In the genomic region with DNA sequence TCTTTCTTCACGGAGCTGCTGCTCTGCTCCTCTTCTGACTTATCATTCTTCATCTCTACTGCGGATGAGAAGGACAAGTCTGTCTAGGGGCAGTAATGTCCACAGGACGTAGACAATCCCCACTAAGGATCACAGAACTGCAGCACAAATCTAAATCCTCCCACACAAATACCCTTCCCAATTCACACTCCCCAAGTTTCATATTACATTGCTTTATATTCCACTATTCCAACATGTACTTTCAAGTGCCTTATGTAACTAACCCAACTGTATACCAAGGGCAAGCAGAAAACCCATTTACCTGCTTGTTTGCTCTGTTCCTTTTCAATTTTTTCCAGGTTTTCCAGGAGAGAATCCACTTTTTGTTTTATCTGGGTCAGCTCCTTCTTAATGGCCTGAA, we compare ENCODE assay signal across 32 cellular contexts. TPM values are rescaled to one million over a fixed set of nuclear protein-coding genes. Genes with fewer than 3 reads are reported as not detected.
DNase-seq lines count a peak whose midpoint lies in the region; ATAC-seq and TF ChIP-seq lines count a peak whose summit lies in the region.
"Had no signal": no experiment of that assay in that cellular context is flagged by ENCODE, and none has a peak within 500 bp of the region (broad histone marks: within the 10 kb centered on the region; RNA-seq: fewer than 3 reads in every experiment).

No MANE protein-coding gene starts in this region.

- no peaks in the 10 kb centered on the region for H3K9me3 ChIP-seq in breast epithelium
- H3K9me3 ChIP-seq in vagina, result no peaks in the 10 kb centered on the region
- H3K9me3 ChIP-seq: ascending aorta, lower lobe of right lung had no signal

- POLR2A ChIA-PET in MCF 10A (lab: Yijun Ruan, JAX) (interaction anchor here (0.7 to 1.1 kb wide), 2 partner anchors 43 to 46 kb away, joined by 3 read pairs; no protein-coding TSS in a partner anchor), activated B cell treated with CpG ODN at 0.5 μM for 24 hours (lab: Charles Lee) (no interaction called here)

- H3K4me1 ChIP-seq in breast epithelium (no peaks in the 10 kb centered on the region), vagina (peaks cover 49% of the 10 kb centered on the region)

- intact Hi-C loops in MCF 10A (cut with micrococcal nuclease) (no loop called here), breast epithelium (cut with DNase I; ENCODE audit: low total_unique reads) (no loop called here), activated B cell treated with CpG ODN at 0.5 μM for 24 hours (cut with micrococcal nuclease) (loop anchor here (10.0 kb wide), 1 partner anchor 53 kb away; the partner anchor contains the start of gene HNRNPC), vagina (cut with DNase I) (no loop called here)

- BruUV-seq in MCF 10A (replicated peaks; lab: Mats Ljungman, UMichigan), result no TSS peak

- H3K27me3 ChIP-seq in breast epithelium (no peaks in the 10 kb centered on the region), vagina (no peaks in the 10 kb centered on the region)
- H3K27me3 ChIP-seq: ascending aorta had no signal

- TF ChIP-seq CTCF in MCF 10A (IDR thresholded peaks at IDR 0.05; ENCODE audit: unreplicated experiment), result no peak
- TF ChIP-seq CTCF in breast epithelium (IDR thresholded peaks at IDR 0.05), result no peak
- TF ChIP-seq CTCF in activated B cell treated with CpG ODN at 0.5 μM for 24 hours (IDR thresholded peaks at IDR 0.05), result no peak
- TF ChIP-seq CTCF in vagina (IDR thresholded peaks at IDR 0.05), result no peak

- no peak for DNase-seq in MCF 10A (ENCODE audit: unreplicated experiment)
- DNase-seq in breast epithelium (ENCODE audit: low spot score in 2 of 2), result no peak
- no peak for DNase-seq in activated B cell treated with CpG ODN at 0.5 μM for 24 hours
- DNase-seq in immature natural killer cell, result no peak
- no peak for DNase-seq in stimulated activated naive CD8-positive, alpha-beta T cell treated with anti-CD3 and anti-CD28 coated beads, Interleukin-15, amount 100 ng/mL, for 72 hours
- DNase-seq in vagina (ENCODE audit: extremely low spot score in 2 of 2), result no peak
- no peak for DNase-seq in cerebellar cortex (ENCODE audit: low spot score)
- DNase-seq: ACHN; activated CD4-positive, alpha-beta T cell treated with anti-CD3 and anti-CD28 coated beads, Interleukin-2, amount 10 ng/mL, durations not matched to agents 24 days and 14 days; activated CD8-positive, alpha-beta memory T cell treated with anti-CD3 and anti-CD28 coated beads, Interleukin-2, amount 50 U/mL, for 48 hours; activated gamma-delta T cell treated with Interleukin-2 at 50 U/mL for 16 hours; central memory CD4-positive, alpha-beta T cell; EL; kidney glomerular epithelial cell; lower lobe of right lung; NCI-H1105; NCI-H2029 treated with DMSO at 0.1 percent for 48 hours; NCI-H345; NCI-H774; nucleus accumbens; RPMI8226 had no signal

- H3K4me1 Mint-ChIP-seq in MCF 10A (ENCODE audit: insufficient read depth, unreplicated experiment), result peaks cover 17% of the 10 kb centered on the region
- peaks cover 35% of the 10 kb centered on the region for H3K4me1 Mint-ChIP-seq in activated B cell treated with CpG ODN at 0.5 μM for 24 hours
- H3K4me1 Mint-ChIP-seq in immature natural killer cell, result peaks cover 54 to 81% of the 10 kb centered on the region in 2 donors
- H3K4me1 Mint-ChIP-seq in stimulated activated naive CD8-positive, alpha-beta T cell treated with anti-CD3 and anti-CD28 coated beads, Interleukin-15, amount 100 ng/mL, for 72 hours, result peaks cover 66% of the 10 kb centered on the region

- H3K4me3 ChIP-seq in breast epithelium, result no peak overlapping the region
- no peak overlapping the region for H3K4me3 ChIP-seq in vagina
- H3K4me3 ChIP-seq: ascending aorta, lower lobe of right lung, skin epidermis had no signal

- ATAC-seq in activated B cell treated with CpG ODN at 0.5 μM for 24 hours (ENCODE audit: low read depth) (no peak), GM19452 (IDR thresholded peaks at IDR 0.05; ENCODE audit: unreplicated experiment) (no peak)
- ATAC-seq in stimulated activated naive CD8-positive, alpha-beta T cell treated with anti-CD3 and anti-CD28 coated beads, Interleukin-15, amount 100 ng/mL, for 72 hours, result no peak
- ATAC-seq: lower lobe of right lung had no signal

- H3K9me3 Mint-ChIP-seq in MCF 10A (ENCODE audit: unreplicated experiment), result no peaks in the 10 kb centered on the region
- H3K9me3 Mint-ChIP-seq in activated B cell treated with CpG ODN at 0.5 μM for 24 hours, result no peaks in the 10 kb centered on the region
- H3K9me3 Mint-ChIP-seq in immature natural killer cell, result no peaks in the 10 kb centered on the region
- H3K9me3 Mint-ChIP-seq in stimulated activated naive CD8-positive, alpha-beta T cell treated with anti-CD3 and anti-CD28 coated beads, Interleukin-15, amount 100 ng/mL, for 72 hours, result no peaks in the 10 kb centered on the region
- H3K9me3 Mint-ChIP-seq: activated CD4-positive, alpha-beta T cell treated with anti-CD3 and anti-CD28 coated beads, Interleukin-2, amount 10 ng/mL, durations not matched to agents 24 days and 14 days; IgD-negative memory B cell; T-helper 1 cell treated with Interleukin-12 subunit alpha and Interleukin-12 subunit beta and Interleukin-4 antibody, amounts not matched to agents 30 μg/mL and 1 μg/mL, for 36 hours had no signal

- H3K27ac Mint-ChIP-seq in MCF 10A (ENCODE audit: low read depth, unreplicated experiment) (peak overlapping the region; percentile 43), activated B cell treated with CpG ODN at 0.5 μM for 24 hours (peak overlapping the region; percentile 54), immature natural killer cell (peak overlapping the region in 5 of 6 donors; percentile 17 to 73 (median 55))
- H3K27ac Mint-ChIP-seq in stimulated activated naive CD8-positive, alpha-beta T cell treated with anti-CD3 and anti-CD28 coated beads, Interleukin-15, amount 100 ng/mL, for 72 hours, result peak overlapping the region; percentile 31 to 76
- H3K27ac Mint-ChIP-seq: activated CD4-positive, alpha-beta T cell treated with anti-CD3 and anti-CD28 coated beads, Interleukin-2, amount 10 ng/mL, durations not matched to agents 24 days and 14 days; T-helper 1 cell treated with Interleukin-12 subunit alpha and Interleukin-12 subunit beta and Interleukin-4 antibody, amounts not matched to agents 30 μg/mL and 1 μg/mL, for 36 hours had no signal

- H3K4me3 Mint-ChIP-seq in MCF 10A (ENCODE audit: unreplicated experiment) (no peak overlapping the region), activated B cell treated with CpG ODN at 0.5 μM for 24 hours (no peak overlapping the region), immature natural killer cell (no peak overlapping the region)
- no peak overlapping the region for H3K4me3 Mint-ChIP-seq in stimulated activated naive CD8-positive, alpha-beta T cell treated with anti-CD3 and anti-CD28 coated beads, Interleukin-15, amount 100 ng/mL, for 72 hours
- H3K4me3 Mint-ChIP-seq: activated CD4-positive, alpha-beta T cell treated with anti-CD3 and anti-CD28 coated beads, Interleukin-2, amount 10 ng/mL, durations not matched to agents 24 days and 14 days; IgD-negative memory B cell; T-helper 1 cell treated with Interleukin-12 subunit alpha and Interleukin-12 subunit beta and Interleukin-4 antibody, amounts not matched to agents 30 μg/mL and 1 μg/mL, for 36 hours had no signal

- TF ChIP-seq POLR2A in breast epithelium (IDR thresholded peaks at IDR 0.05), result no peak
- no peak for TF ChIP-seq POLR2A in vagina (IDR thresholded peaks at IDR 0.05)

- H3K27ac ChIP-seq in breast epithelium, result no peak overlapping the region
- H3K27ac ChIP-seq in vagina, result no peak overlapping the region
- H3K27ac ChIP-seq: ascending aorta, lower lobe of right lung, skin epidermis had no signal

- CTCF ChIA-PET in MCF 10A (lab: Yijun Ruan, JAX) (interaction anchor here (0.6 kb wide), 2 partner anchors 13 to 713 kb away, joined by 3 to 6 read pairs; no protein-coding TSS in a partner anchor), activated B cell treated with CpG ODN at 0.5 μM for 24 hours (lab: Charles Lee) (no interaction called here)

- no peaks in the 10 kb centered on the region for H3K27me3 Mint-ChIP-seq in MCF 10A (ENCODE audit: insufficient read depth, unreplicated experiment)
- H3K27me3 Mint-ChIP-seq in activated B cell treated with CpG ODN at 0.5 μM for 24 hours, result no peaks in the 10 kb centered on the region
- peaks cover 0 to 2% (median 2%) of the 10 kb centered on the region in 3 donors for H3K27me3 Mint-ChIP-seq in immature natural killer cell (ENCODE audit: low read depth in 3 of 3)
- H3K27me3 Mint-ChIP-seq in stimulated activated naive CD8-positive, alpha-beta T cell treated with anti-CD3 and anti-CD28 coated beads, Interleukin-15, amount 100 ng/mL, for 72 hours, result no peaks in the 10 kb centered on the region
- H3K27me3 Mint-ChIP-seq: activated CD4-positive, alpha-beta T cell treated with anti-CD3 and anti-CD28 coated beads, Interleukin-2, amount 10 ng/mL, durations not matched to agents 24 days and 14 days; IgD-negative memory B cell had no signal

- H3K36me3 Mint-ChIP-seq in MCF 10A (ENCODE audit: insufficient read depth, unreplicated experiment) (peaks cover 100% of the 10 kb centered on the region), activated B cell treated with CpG ODN at 0.5 μM for 24 hours (ENCODE audit: low read depth) (peaks cover 94% of the 10 kb centered on the region), immature natural killer cell (peaks cover 9 to 59% (median 39%) of the 10 kb centered on the region in 3 donors)

- H3K36me3 ChIP-seq in breast epithelium (peaks cover 4% of the 10 kb centered on the region), vagina (peaks cover 6 to 66% of the 10 kb centered on the region in 2 donors)

RNA-seq across cellular contexts. Expression of gene OR5AU1, which starts 55.6 kb away (rescaled TPM):
- total RNA-seq in MCF 10A (2022) (not detected in 2 replicates), breast epithelium (not detected), activated B cell treated with CpG ODN at 0.5 μM for 24 hours (not detected in 2 replicates), vagina (not detected)
- polyA plus RNA-seq in immature natural killer cell, result not detected
- total RNA-seq: activated CD4-positive, alpha-beta T cell treated with anti-CD3 and anti-CD28 coated beads, Interleukin-2, amount 10 ng/mL, durations not matched to agents 24 days and 14 days; ascending aorta; dermis microvascular lymphatic vessel endothelial cell; lower lobe of right lung; mucosa of gallbladder; pulmonary artery endothelial cell; SK-MEL-5; temporal lobe had no signal
- polyA plus RNA-seq: BJ, IgD-negative memory B cell had no signal

RNA-seq across cellular contexts. Expression of gene HNRNPC, which starts 57.7 kb away (rescaled TPM):
- total RNA-seq in MCF 10A (2022) (882 and 1,027 TPM in 2 replicates), breast epithelium (100 to 1,000 TPM; 386 to 760 (median 480) TPM), activated B cell treated with CpG ODN at 0.5 μM for 24 hours (653 and 683 TPM in 2 replicates), vagina (345 TPM)
- 100 to 1,000 TPM; 622 to 879 (median 758) TPM for polyA plus RNA-seq in immature natural killer cell
